ENCODE assay signal across 1 cellular context in genomic region chr5:160614136-160614535, GRCh38.
TF ChIP-seq lines count a peak whose summit lies in the region.

No MANE protein-coding gene starts in this region.

TF ChIP-seq in GM23338, 12 proteins besides CTCF, POLR2A, EP300 and RAD21 (continued from another document):
- TF ChIP-seq, protein P1, sequence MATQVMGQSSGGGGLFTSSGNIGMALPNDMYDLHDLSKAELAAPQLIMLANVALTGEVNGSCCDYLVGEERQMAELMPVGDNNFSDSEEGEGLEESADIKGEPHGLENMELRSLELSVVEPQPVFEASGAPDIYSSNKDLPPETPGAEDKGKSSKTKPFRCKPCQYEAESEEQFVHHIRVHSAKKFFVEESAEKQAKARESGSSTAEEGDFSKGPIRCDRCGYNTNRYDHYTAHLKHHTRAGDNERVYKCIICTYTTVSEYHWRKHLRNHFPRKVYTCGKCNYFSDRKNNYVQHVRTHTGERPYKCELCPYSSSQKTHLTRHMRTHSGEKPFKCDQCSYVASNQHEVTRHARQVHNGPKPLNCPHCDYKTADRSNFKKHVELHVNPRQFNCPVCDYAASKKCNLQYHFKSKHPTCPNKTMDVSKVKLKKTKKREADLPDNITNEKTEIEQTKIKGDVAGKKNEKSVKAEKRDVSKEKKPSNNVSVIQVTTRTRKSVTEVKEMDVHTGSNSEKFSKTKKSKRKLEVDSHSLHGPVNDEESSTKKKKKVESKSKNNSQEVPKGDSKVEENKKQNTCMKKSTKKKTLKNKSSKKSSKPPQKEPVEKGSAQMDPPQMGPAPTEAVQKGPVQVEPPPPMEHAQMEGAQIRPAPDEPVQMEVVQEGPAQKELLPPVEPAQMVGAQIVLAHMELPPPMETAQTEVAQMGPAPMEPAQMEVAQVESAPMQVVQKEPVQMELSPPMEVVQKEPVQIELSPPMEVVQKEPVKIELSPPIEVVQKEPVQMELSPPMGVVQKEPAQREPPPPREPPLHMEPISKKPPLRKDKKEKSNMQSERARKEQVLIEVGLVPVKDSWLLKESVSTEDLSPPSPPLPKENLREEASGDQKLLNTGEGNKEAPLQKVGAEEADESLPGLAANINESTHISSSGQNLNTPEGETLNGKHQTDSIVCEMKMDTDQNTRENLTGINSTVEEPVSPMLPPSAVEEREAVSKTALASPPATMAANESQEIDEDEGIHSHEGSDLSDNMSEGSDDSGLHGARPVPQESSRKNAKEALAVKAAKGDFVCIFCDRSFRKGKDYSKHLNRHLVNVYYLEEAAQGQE (IDR thresholded peaks at IDR 0.05; ENCODE audit: unreplicated experiment) = no peak
- TF ChIP-seq ZNF331 (CRISPR knock-in tag; IDR thresholded peaks at IDR 0.05; ENCODE audit: low read depth) = no peak
- TF ChIP-seq, protein P2, sequence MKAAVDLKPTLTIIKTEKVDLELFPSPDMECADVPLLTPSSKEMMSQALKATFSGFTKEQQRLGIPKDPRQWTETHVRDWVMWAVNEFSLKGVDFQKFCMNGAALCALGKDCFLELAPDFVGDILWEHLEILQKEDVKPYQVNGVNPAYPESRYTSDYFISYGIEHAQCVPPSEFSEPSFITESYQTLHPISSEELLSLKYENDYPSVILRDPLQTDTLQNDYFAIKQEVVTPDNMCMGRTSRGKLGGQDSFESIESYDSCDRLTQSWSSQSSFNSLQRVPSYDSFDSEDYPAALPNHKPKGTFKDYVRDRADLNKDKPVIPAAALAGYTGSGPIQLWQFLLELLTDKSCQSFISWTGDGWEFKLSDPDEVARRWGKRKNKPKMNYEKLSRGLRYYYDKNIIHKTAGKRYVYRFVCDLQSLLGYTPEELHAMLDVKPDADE (IDR thresholded peaks at IDR 0.05) = no peak
